In the genomic region with DNA sequence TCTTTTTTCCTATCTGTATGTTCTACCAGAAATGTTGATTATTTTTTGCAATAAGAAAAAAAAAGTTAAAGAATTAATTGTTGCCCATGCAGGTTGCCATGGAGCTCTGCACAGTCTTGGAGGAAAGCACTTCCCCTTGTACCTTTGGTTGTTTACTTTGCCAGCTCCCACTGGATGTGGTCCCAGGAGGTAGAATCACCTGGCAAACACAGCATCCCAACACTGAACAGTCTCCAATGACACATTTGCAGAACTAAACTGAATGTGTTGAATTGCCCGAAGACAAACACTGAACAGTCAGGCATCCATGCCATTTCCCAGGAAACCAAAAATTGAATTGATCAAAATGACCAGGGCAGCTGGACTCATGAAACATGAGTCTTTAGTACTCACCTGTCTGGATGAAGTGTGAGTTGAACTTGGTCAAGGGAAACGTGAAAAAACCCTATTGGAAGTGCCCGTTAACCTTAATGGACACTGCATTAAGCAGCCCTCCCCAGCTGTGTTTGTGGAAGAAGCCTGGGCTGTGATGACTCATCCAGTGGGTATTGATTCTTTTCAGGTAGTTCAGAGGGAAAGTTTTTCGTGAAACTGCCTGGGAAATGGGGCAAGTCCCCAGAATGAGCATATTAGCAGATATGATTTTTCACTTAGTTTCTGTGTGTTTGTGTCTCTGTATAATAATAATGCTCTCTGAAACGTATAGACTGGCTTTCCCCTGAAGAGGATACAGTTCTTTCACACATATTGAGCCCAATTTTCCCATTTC, we compare ENCODE assay signal across 9 cellular contexts.
DNase-seq lines count a peak whose midpoint lies in the region; ATAC-seq and TF ChIP-seq lines count a peak whose summit lies in the region.
"Had no signal": no experiment of that assay in that cellular context is flagged by ENCODE, and none has a peak within 500 bp of the region (broad histone marks: within the 10 kb centered on the region; RNA-seq: fewer than 3 reads in every experiment).

No MANE protein-coding gene starts in this region.

- H3K4me3 ChIP-seq in trophoblast cell (ENCODE audit: low read depth, low read length) (no peak overlapping the region), right atrium auricular region (no peak overlapping the region)

- no peak overlapping the region for H4K12ac ChIP-seq in trophoblast cell (ENCODE audit: low read depth, low read length)

- H4K8ac ChIP-seq in trophoblast cell (ENCODE audit: low read depth, low read length): no peak overlapping the region

- peak; percentile 63 for DNase-seq in NCI-H1105 treated with DMSO at 0.1 percent for 48 hours (lab: John Stamatoyannopoulos, UW)
- DNase-seq in NCI-H1105 (lab: John Stamatoyannopoulos, UW): no peak
- peak; percentile 95 for DNase-seq in NCI-H748 (lab: John Stamatoyannopoulos, UW; ENCODE audit: unreplicated experiment)
- peak in 1 of 2 donors; percentile 42 for DNase-seq in trophoblast cell
- no peak for DNase-seq in DMS79 (lab: John Stamatoyannopoulos, UW)
- DNase-seq in SIG-M5 treated with dmso at 0.1 percent for 504 hours (lab: John Stamatoyannopoulos, UW; ENCODE audit: unreplicated experiment): no peak
- DNase-seq in right atrium auricular region (ENCODE audit: low spot score): no peak
- DNase-seq: 8988T had no signal

- peak overlapping the region; percentile 73 for H2BK5ac ChIP-seq in trophoblast cell (ENCODE audit: low read depth, low read length, poor library complexity)

- H3K4me2 ChIP-seq in trophoblast cell (ENCODE audit: low read length): no peak overlapping the region

- H3K36me3 ChIP-seq in trophoblast cell (ENCODE audit: control insufficient read depth in 1 of 2, insufficient read depth in 2 of 2, low read length in 2 of 2) (peaks cover 0 to 2% of the 10 kb centered on the region in 2 experiments), right atrium auricular region (no peaks in the 10 kb centered on the region)

- no peak overlapping the region for H3K9ac ChIP-seq in trophoblast cell (ENCODE audit: low read length)

- peaks cover 12% of the 10 kb centered on the region for H3K79me1 ChIP-seq in trophoblast cell (ENCODE audit: low read length)

- H3K4ac ChIP-seq in trophoblast cell (ENCODE audit: low read depth, low read length): no peak overlapping the region

- peak; percentile 44 for ATAC-seq in HG02884 (IDR thresholded peaks at IDR 0.05; ENCODE audit: unreplicated experiment)

- H3K4me1 ChIP-seq in trophoblast cell (ENCODE audit: control insufficient read depth in 1 of 2, insufficient read depth in 2 of 2, low read length in 2 of 2) (peaks cover 14 to 19% of the 10 kb centered on the region in 2 experiments), right atrium auricular region (no peaks in the 10 kb centered on the region)

- H3K23ac ChIP-seq in trophoblast cell (ENCODE audit: low read length): no peak overlapping the region

- no peak overlapping the region for H3K18ac ChIP-seq in trophoblast cell (ENCODE audit: low read length)

- no peak overlapping the region for H2AK5ac ChIP-seq in trophoblast cell (ENCODE audit: low read length)

- H3K79me2 ChIP-seq in trophoblast cell (ENCODE audit: control insufficient read depth, insufficient read depth, low read length, poor library complexity): no peaks in the 10 kb centered on the region

- H4K91ac ChIP-seq in trophoblast cell (ENCODE audit: low read depth, low read length): no peak overlapping the region

- no peak for TF ChIP-seq CTCF in right atrium auricular region (IDR thresholded peaks at IDR 0.05)

- no peak overlapping the region for H2AFZ ChIP-seq in trophoblast cell (ENCODE audit: insufficient read depth, low read length, poor library complexity)

- H2BK12ac ChIP-seq in trophoblast cell (ENCODE audit: low read length): peak overlapping the region; percentile 73

- H3K27ac ChIP-seq in trophoblast cell (ENCODE audit: low read depth, low read length) (peak overlapping the region; percentile 54), right atrium auricular region (no peak overlapping the region)

- no CpG with 5 or more reads among the region's 5 CpGs for WGBS in trophoblast cell (ENCODE audit: extremely low coverage, insufficient coverage, insufficient read length)

- H3K9me3 ChIP-seq in trophoblast cell (ENCODE audit: insufficient read depth, low read depth, low read length) (peaks cover 2% of the 10 kb centered on the region), right atrium auricular region (no peaks in the 10 kb centered on the region)

- no peaks in the 10 kb centered on the region for H3K27me3 ChIP-seq in trophoblast cell (ENCODE audit: insufficient read depth, low read length)
- no peaks in the 10 kb centered on the region for H3K27me3 ChIP-seq in right atrium auricular region

- no peak overlapping the region for H3K14ac ChIP-seq in trophoblast cell (ENCODE audit: low read length)

- no peak overlapping the region for H2BK120ac ChIP-seq in trophoblast cell (ENCODE audit: insufficient read depth, low read length, poor library complexity)

Comparison
In these comparisons a context has a peak if more than half of its experiments do, and no peak if none do; other contexts are left out.
1. DNase-seq: peak in NCI-H1105 treated with DMSO at 0.1 percent for 48 hours (single experiment) and NCI-H748 (single experiment); none in NCI-H1105 (single experiment), DMS79 (single experiment), SIG-M5 treated with dmso at 0.1 percent for 504 hours (single experiment) and right atrium auricular region (single experiment).